In the genomic region with DNA sequence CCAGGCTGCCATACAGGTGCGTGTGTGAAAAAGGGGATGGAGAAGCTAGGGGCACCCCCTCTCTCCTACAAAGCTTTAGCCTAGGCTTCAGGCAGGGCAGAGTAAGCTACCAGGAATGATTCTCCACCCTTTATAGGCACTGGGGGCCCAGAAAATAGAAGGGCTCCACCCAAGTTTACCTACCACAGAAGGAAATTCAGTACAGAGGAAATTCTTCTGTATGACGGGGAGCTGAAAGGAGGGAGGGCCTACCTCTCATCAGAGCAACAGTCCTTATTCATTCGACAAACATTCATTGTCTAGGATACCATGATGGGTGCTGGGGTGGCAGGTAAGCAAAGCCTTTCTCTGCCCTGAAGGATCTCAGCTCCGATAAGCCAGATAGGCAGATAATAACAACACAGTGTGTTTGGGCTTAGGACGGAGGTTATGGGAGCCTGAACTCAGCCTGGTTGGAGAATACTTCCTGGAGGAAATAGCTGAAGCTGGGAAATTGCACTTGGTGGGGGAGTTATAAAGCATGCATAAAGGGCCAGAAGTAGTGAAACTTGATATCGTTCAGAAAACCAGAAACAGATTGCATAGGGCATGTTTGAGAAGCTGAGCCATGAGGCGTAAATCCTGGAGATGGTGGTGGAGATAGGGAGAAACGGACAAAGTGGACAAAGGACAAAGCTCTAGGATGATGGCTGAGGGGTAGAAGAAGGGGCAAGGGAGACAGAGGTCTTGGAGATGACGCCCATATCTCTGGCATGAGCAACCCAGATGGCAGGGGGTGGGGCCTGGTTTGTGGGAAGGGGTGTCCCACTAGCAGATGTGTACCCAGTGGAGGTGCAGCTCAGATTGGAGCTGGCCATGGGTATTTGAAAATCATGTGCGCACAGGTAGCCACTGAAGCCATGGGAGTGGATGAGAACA, we compare ENCODE assay signal across 11 cellular contexts. TPM values are rescaled to one million over a fixed set of nuclear protein-coding genes. Genes with fewer than 3 reads are reported as not detected.
DNase-seq lines count a peak whose midpoint lies in the region; ATAC-seq, FAIRE-seq and TF ChIP-seq lines count a peak whose summit lies in the region.
"Had no signal": no experiment of that assay in that cellular context is flagged by ENCODE, and none has a peak within 500 bp of the region (broad histone marks: within the 10 kb centered on the region; RNA-seq: fewer than 3 reads in every experiment).

No MANE protein-coding gene starts in this region.

- H3K9me3 ChIP-seq in RWPE2 (ENCODE audit: severe bottlenecking) (no peaks in the 10 kb centered on the region), skeletal muscle tissue (ENCODE audit: control insufficient read depth in 3 of 3, low read length in 3 of 3) (no peaks in the 10 kb centered on the region)

- H3K9ac ChIP-seq in skeletal muscle tissue (ENCODE audit: low read depth in 1 of 3, low read length in 3 of 3): peak overlapping the region in 1 of 3 donors; percentile 33

- peak; percentile 6 for ATAC-seq in RWPE2 (ENCODE audit: low read depth)
- ATAC-seq in HG02571 (IDR thresholded peaks at IDR 0.05; ENCODE audit: unreplicated experiment): no peak

- H3K4me3 ChIP-seq in RWPE2 (ENCODE audit: severe bottlenecking): peak overlapping the region; percentile 10
- H3K4me3 ChIP-seq in skeletal muscle tissue (ENCODE audit: low read length in 3 of 3): no peak overlapping the region

- no peak for FAIRE-seq in urothelium cell line (lab: Jason Lieb, UNC)

- H3K36me3 ChIP-seq in RWPE2 (ENCODE audit: low read depth) (peaks cover 19% of the 10 kb centered on the region), skeletal muscle tissue (ENCODE audit: control insufficient read depth in 3 of 3, insufficient read depth in 3 of 3, low read length in 3 of 3) (no peaks in the 10 kb centered on the region)

- peaks cover 46% of the 10 kb centered on the region for H3K4me1 ChIP-seq in RWPE2 (ENCODE audit: insufficient read depth, poor library complexity, severe bottlenecking)
- H3K4me1 ChIP-seq in skeletal muscle tissue (ENCODE audit: control insufficient read depth in 3 of 3, insufficient read depth in 3 of 3, low read length in 3 of 3): peaks cover 25 to 42% (median 26%) of the 10 kb centered on the region in 3 donors

- DNase-seq in NCI-H1417 (lab: John Stamatoyannopoulos, UW): peak in 2 of 3 experiments; percentile 12 to 15
- DNase-seq in NCI-H1417 treated with DMSO at 0.1 percent for 48 hours (lab: John Stamatoyannopoulos, UW): no peak
- DNase-seq in RWPE2 (ENCODE audit: low spot score): no peak
- peak; percentile 35 for DNase-seq in fibroblast of the conjunctiva (ENCODE audit: low read depth)
- no peak for DNase-seq in urothelium cell line (ENCODE audit: low spot score)
- no peak for DNase-seq in NCI-H1048 (lab: John Stamatoyannopoulos, UW)
- DNase-seq: activated gamma-delta T cell treated with Interleukin-2 at 50 U/mL for 16 hours, foreskin melanocyte had no signal

- no peaks in the 10 kb centered on the region for H3K27me3 ChIP-seq in RWPE2 (ENCODE audit: insufficient read depth, poor library complexity, severe bottlenecking)
- H3K27me3 ChIP-seq in skeletal muscle tissue (ENCODE audit: control insufficient read depth in 3 of 3, insufficient read depth in 3 of 3, low read length in 3 of 3): no peaks in the 10 kb centered on the region

- TF ChIP-seq CTCF in RWPE2 (IDR thresholded peaks at IDR 0.05; ENCODE audit: poor library complexity, severe bottlenecking): no peak

- H3K27ac ChIP-seq in RWPE2 (ENCODE audit: poor library complexity, severe bottlenecking): peak overlapping the region; percentile 98
- peak overlapping the region; percentile 3 for H3K27ac ChIP-seq in skeletal muscle tissue (ENCODE audit: low read depth, low read length)

RNA-seq across cellular contexts. Expression of a gene that starts 5.3 kb away (rescaled TPM):
- total RNA-seq in skeletal muscle tissue: not detected
- total RNA-seq: A172 had no signal

RNA-seq across cellular contexts. Expression of a gene that starts 6.7 kb away (rescaled TPM):
- not detected for total RNA-seq in skeletal muscle tissue

RNA-seq across cellular contexts. Expression of a gene that starts 16.6 kb away (rescaled TPM):
- 23.5 TPM for total RNA-seq in skeletal muscle tissue

RNA-seq across cellular contexts. Expression of a gene that starts 21.5 kb away (rescaled TPM):
- total RNA-seq in skeletal muscle tissue: 1.6 TPM

RNA-seq across cellular contexts. Expression of a gene that starts 49.2 kb away (rescaled TPM):
- total RNA-seq in skeletal muscle tissue: 13.0 TPM

Comparison
In these comparisons a context has a peak if more than half of its experiments do, and no peak if none do; other contexts are left out.
1. DNase-seq: peak in NCI-H1417 (2 of 3) and fibroblast of the conjunctiva (single experiment); none in NCI-H1417 treated with DMSO at 0.1 percent for 48 hours (single experiment), RWPE2 (single experiment), urothelium cell line (single experiment) and NCI-H1048 (single experiment).